ENCODE assay signal across 17 cellular contexts in the genomic region with DNA sequence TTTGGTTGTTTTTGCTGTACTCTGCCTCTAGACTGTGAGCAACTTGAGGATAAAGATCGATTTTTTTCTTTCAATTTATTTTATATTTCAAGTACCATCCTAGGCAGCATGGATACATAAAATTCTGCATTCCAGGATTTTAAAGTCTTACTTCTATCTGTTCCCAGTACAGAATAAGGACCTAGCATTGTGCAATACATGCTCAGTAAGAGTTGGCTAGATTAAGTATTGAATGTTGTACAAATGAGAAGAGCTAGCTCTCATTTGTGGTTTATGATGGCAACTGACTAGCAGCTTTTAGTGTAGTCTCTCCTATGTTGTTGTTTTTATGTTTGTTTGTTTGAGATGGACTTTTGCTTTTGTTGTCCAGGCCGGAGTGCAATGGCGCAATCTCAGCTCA.
A peak's percentile ranks its signal among the peaks of the same experiment; 100 is the strongest.
DNase-seq lines count a peak whose midpoint lies in the region; ATAC-seq, FAIRE-seq and TF ChIP-seq lines count a peak whose summit lies in the region.
"Had no signal": no experiment of that assay in that cellular context is flagged by ENCODE, and none has a peak within 500 bp of the region (broad histone marks: within the 10 kb centered on the region; RNA-seq: fewer than 3 reads in every experiment).

No MANE protein-coding gene starts in this region.

- no TSS peak for BruUV-seq in HepG2 (replicated peaks; lab: Mats Ljungman, UMichigan)

- intact Hi-C loops in HepG2 (cut with micrococcal nuclease; ENCODE audit: unreplicated experiment) = no loop called here
- intact Hi-C loops in right lobe of liver (cut with DNase I) = no loop called here

- no peaks in the 10 kb centered on the region for H3K9me3 ChIP-seq in HepG2 (ENCODE audit: low read length)
- H3K9me3 ChIP-seq in right lobe of liver = no peaks in the 10 kb centered on the region
- H3K9me3 ChIP-seq: BLaER1, Caco-2 had no signal

- TF ChIP-seq CTCF in HepG2 (CRISPR knock-in tag; IDR thresholded peaks at IDR 0.05) (no peak), right lobe of liver (IDR thresholded peaks at IDR 0.05) (no peak), fibroblast of pulmonary artery (IDR thresholded peaks at IDR 0.05; ENCODE audit: low read length, missing control alignments) (no peak)

- H3K9ac ChIP-seq in HepG2 (ENCODE audit: insufficient read depth, low read depth, low read length) = no peak overlapping the region
- H3K9ac ChIP-seq: BLaER1 had no signal

- H4K20me1 ChIP-seq in HepG2 (ENCODE audit: insufficient read depth, low read length) = no peaks in the 10 kb centered on the region
- H4K20me1 ChIP-seq: BLaER1 had no signal

- no peak overlapping the region for H3K4me2 ChIP-seq in HepG2 (ENCODE audit: low read depth, low read length)
- H3K4me2 ChIP-seq: BLaER1 had no signal

- H3K4me1 ChIP-seq in HepG2 (ENCODE audit: insufficient read depth, low read length) = no peaks in the 10 kb centered on the region
- no peaks in the 10 kb centered on the region for H3K4me1 ChIP-seq in right lobe of liver
- H3K4me1 ChIP-seq: BLaER1, Caco-2 had no signal

- H3K27me3 ChIP-seq in HepG2 (ENCODE audit: control insufficient read depth in 1 of 2, insufficient read depth in 2 of 2, low read length in 2 of 2) = no peaks in the 10 kb centered on the region
- H3K27me3 ChIP-seq in right lobe of liver = no peaks in the 10 kb centered on the region
- H3K27me3 ChIP-seq: BLaER1 had no signal

- TF ChIP-seq EP300 in HepG2 (IDR thresholded peaks at IDR 0.05; ENCODE audit: low read depth in 2 of 2, low read length in 2 of 2) (no peak), HepG2 (CRISPR knock-in tag; IDR thresholded peaks at IDR 0.05; ENCODE audit: borderline replicate concordance) (no peak)

- H3K27ac ChIP-seq in HepG2 (ENCODE audit: extremely low read length, insufficient read depth, low read length) = no peak overlapping the region
- no peak overlapping the region for H3K27ac ChIP-seq in right lobe of liver
- H3K27ac ChIP-seq: BLaER1 had no signal

- in situ Hi-C loops in HepG2 (cut with HindIII; ENCODE audit: extremely low pct_ligation_motif_present, low pct_unique_long_range_greater_than_20kb) = no loop called here

- no peak overlapping the region for H2AFZ ChIP-seq in HepG2 (ENCODE audit: low read length)

- no peaks in the 10 kb centered on the region for H3K79me2 ChIP-seq in HepG2 (ENCODE audit: insufficient read depth, low read length)

- TF ChIP-seq POLR2A in HepG2 (IDR thresholded peaks at IDR 0.05; ENCODE audit: insufficient read depth in 1 of 2, low read depth in 2 of 2, low read length in 2 of 2) (no peak), right lobe of liver (IDR thresholded peaks at IDR 0.05) (no peak)

- no peak overlapping the region for H3K4me3 ChIP-seq in HepG2 (replicated peaks in 1 of 3; ENCODE audit: insufficient read depth in 1 of 3, low read depth in 2 of 3, low read length in 3 of 3)
- no peak overlapping the region for H3K4me3 ChIP-seq in right lobe of liver
- no peak overlapping the region for H3K4me3 ChIP-seq in fibroblast of pulmonary artery (replicated peaks; ENCODE audit: low read depth, low read length)
- H3K4me3 ChIP-seq: BLaER1 had no signal

- H3K36me3 ChIP-seq in HepG2 (replicated peaks in 1 of 2; ENCODE audit: control insufficient read depth in 1 of 2, insufficient read depth in 2 of 2, low read length in 2 of 2) (no peaks in the 10 kb centered on the region), right lobe of liver (no peaks in the 10 kb centered on the region)
- H3K36me3 ChIP-seq: BLaER1 had no signal

- 48% methylated on average over 3 of the region's 3 CpGs for WGBS in HepG2 (ENCODE audit: low lambda C conversion rate)
- WGBS in right lobe of liver (ENCODE audit: insufficient coverage, low coverage, low lambda C conversion rate, missing lambda C conversion rate) = 97% methylated on average over 3 of the region's 3 CpGs

- no peak for TF ChIP-seq RAD21 in HepG2 (CRISPR knock-in tag; IDR thresholded peaks at IDR 0.05)

- CTCF ChIA-PET in HepG2 (lab: Yijun Ruan, JAX; ENCODE audit: low intra/inter-chr PET ratio, low total read pairs) = no interaction called here

- no peak for DNase-seq in HepG2 (ENCODE audit: low spot score)
- no peak for DNase-seq in right lobe of liver
- peak; percentile 20 for DNase-seq in amniotic epithelial cell (ENCODE audit: low read depth)
- peak; percentile 8 for DNase-seq in fibroblast of pulmonary artery (ENCODE audit: low read depth)
- DNase-seq in activated T-cell treated with anti-CD3 and anti-CD28 coated beads, Interleukin-2, amount 50 U/mL, for 1 hour = no peak
- DNase-seq in LoVo (ENCODE audit: low spot score) = no peak
- DNase-seq in occipital lobe (lab: John Stamatoyannopoulos, UW) = no peak
- DNase-seq: 8988T; AML-193; Caco-2; CD8-positive, alpha-beta memory T cell; DND-41; GDM1 had no signal

- ATAC-seq in HepG2 (no peak), right lobe of liver (no peak)
- ATAC-seq: HCT116 had no signal

- POLR2A ChIA-PET in HepG2 (lab: Yijun Ruan, JAX) = no interaction called here

- no peak for FAIRE-seq in HepG2 (lab: Jason Lieb, UNC)
- FAIRE-seq: GM12892, GM19239 had no signal

TF ChIP-seq in HepG2, 621 proteins besides CTCF, POLR2A, EP300 and RAD21:
- TF ChIP-seq CEBPB (IDR thresholded peaks at IDR 0.05; ENCODE audit: borderline replicate concordance, low read depth, low read length) (0 out of 2 replicates have a peak, but pooled peaks have one; percentile 54), ZNF652 (CRISPR knock-in tag; IDR thresholded peaks at IDR 0.05; ENCODE audit: borderline replicate concordance, low read depth) (no peak)

Comparison
In these comparisons a context has a peak if more than half of its experiments do, and no peak if none do; other contexts are left out.
1. DNase-seq: peak in amniotic epithelial cell (single experiment) and fibroblast of pulmonary artery (single experiment); none in HepG2 (single experiment), right lobe of liver (0 of 3), activated T-cell treated with anti-CD3 and anti-CD28 coated beads, Interleukin-2, amount 50 U/mL, for 1 hour (single experiment), LoVo (single experiment) and occipital lobe (single experiment).